10 cellular contexts compared by ENCODE assay signal in the genomic region with DNA sequence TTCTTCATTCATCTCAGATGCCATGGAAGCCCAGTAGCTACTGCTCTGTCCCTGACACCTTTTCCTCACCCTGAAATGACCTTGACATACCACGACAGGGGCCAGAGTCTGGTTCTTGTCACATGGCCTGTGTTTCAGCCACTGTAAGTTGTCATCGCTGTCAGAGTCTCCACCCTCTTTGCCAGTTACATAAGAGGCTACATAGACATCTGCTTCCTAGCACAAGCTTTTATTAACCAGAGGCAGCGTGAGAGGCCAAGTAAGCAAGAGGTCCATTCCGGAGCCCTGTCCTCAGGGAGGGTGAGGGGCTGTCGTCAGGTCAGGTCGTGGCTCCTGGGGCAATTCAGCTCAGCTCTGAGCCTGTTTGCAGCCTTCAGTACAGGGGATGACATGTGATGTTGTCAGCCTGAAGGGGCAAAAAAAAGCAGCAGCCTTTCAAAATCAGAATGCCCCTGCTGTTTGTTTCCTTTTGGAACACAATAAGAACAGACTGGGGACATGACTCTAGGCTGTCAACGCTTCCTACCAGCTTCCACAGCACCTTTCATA.
DNase-seq lines count a peak whose midpoint lies in the region; ATAC-seq and TF ChIP-seq lines count a peak whose summit lies in the region.
"Had no signal": no experiment of that assay in that cellular context is flagged by ENCODE, and none has a peak within 500 bp of the region (broad histone marks: within the 10 kb centered on the region; RNA-seq: fewer than 3 reads in every experiment).

No MANE protein-coding gene starts in this region.

- peaks cover 0 to 19% (median 9%) of the 10 kb centered on the region in 4 donors for H3K4me1 ChIP-seq in transverse colon

- H3K36me3 ChIP-seq in transverse colon: no peaks in the 10 kb centered on the region

- POLR2A ChIA-PET in WTC11 (lab: Charles Lee): interaction anchor here (0.6 kb wide), 1 partner anchor 72 kb away, joined by 3 read pairs; no protein-coding TSS in a partner anchor

- peaks cover 33% of the 10 kb centered on the region for H3K4me1 Mint-ChIP-seq in WTC11

- no peaks in the 10 kb centered on the region for H3K27me3 ChIP-seq in transverse colon

- intact Hi-C loops in Right ventricle myocardium inferior (cut with DNase I) (loop anchor here (2.0 kb wide), 3 partner anchors 29 to 65 kb away; no protein-coding TSS in a partner anchor), transverse colon (cut with DNase I; ENCODE audit: low total_unique reads) (loop anchor here (2.0 kb wide), 1 partner anchor 181 kb away; no protein-coding TSS in a partner anchor)

- ATAC-seq in WTC11 (peak; percentile 83), Right ventricle myocardium inferior (peak; percentile 98), GM18519 (IDR thresholded peaks at IDR 0.05; ENCODE audit: low FRiP score, unreplicated experiment) (no peak)
- ATAC-seq: stimulated activated naive B cell treated with anti-CD40 and anti-IgM and Interleukin-4, amounts not matched to agents 10 μg/mL and 1 μg/mL and 100 μg/mL, for 72 hours had no signal

- CTCF ChIA-PET in WTC11 (lab: Charles Lee): interaction anchor here (1.8 kb wide), 1 partner anchor 10 kb away, joined by 4 read pairs; no protein-coding TSS in a partner anchor

- H3K4me3 ChIP-seq in transverse colon: no peak overlapping the region

- no peak for TF ChIP-seq POLR2A in transverse colon (IDR thresholded peaks at IDR 0.05)

- in situ Hi-C loops in transverse colon (cut with MboI; ENCODE audit: low pct_ligation_motif_present in 1 of 4, low pct_unique_long_range_greater_than_20kb in 1 of 4, low sequenced_read_pairs in 3 of 4): no loop called here

- peak overlapping the region; percentile 65 to 85 (median 73) for H3K27ac ChIP-seq in transverse colon

- DNase-seq in WTC11 (ENCODE audit: low spot score) (peak; percentile 31), Right ventricle myocardium inferior (ENCODE audit: missing footprints) (peak; percentile 72), midbrain (lab: John Stamatoyannopoulos, UW) (peak; percentile 33), transverse colon (peak; percentile 10), T1000 (lab: John Stamatoyannopoulos, UW) (no peak), H4 (ENCODE audit: low spot score) (no peak), NCI-H2171 (lab: John Stamatoyannopoulos, UW) (no peak)
- DNase-seq: NCI-H2029; stimulated activated naive B cell treated with anti-CD40 and anti-IgM and Interleukin-4, amounts not matched to agents 10 μg/mL and 1 μg/mL and 100 μg/mL, for 72 hours had no signal

- TF ChIP-seq EP300 in transverse colon (IDR thresholded peaks at IDR 0.05; ENCODE audit: low read depth): no peak

- TF ChIP-seq CTCF in WTC11 (IDR thresholded peaks at IDR 0.05) (no peak), transverse colon (IDR thresholded peaks at IDR 0.05) (no peak)

- H3K9me3 ChIP-seq in transverse colon: no peaks in the 10 kb centered on the region

- H3K27ac Mint-ChIP-seq in WTC11: no peak overlapping the region
- H3K27ac Mint-ChIP-seq: stimulated activated naive B cell treated with anti-CD40 and anti-IgM and Interleukin-4, amounts not matched to agents 10 μg/mL and 1 μg/mL and 100 μg/mL, for 72 hours had no signal

- H3K4me3 Mint-ChIP-seq in WTC11: no peak overlapping the region; the same call in 1 of the 2 replicates
- H3K4me3 Mint-ChIP-seq: stimulated activated naive B cell treated with anti-CD40 and anti-IgM and Interleukin-4, amounts not matched to agents 10 μg/mL and 1 μg/mL and 100 μg/mL, for 72 hours had no signal

- peaks cover 7% of the 10 kb centered on the region; the same call in 1 of the 2 replicates for H3K9me3 Mint-ChIP-seq in WTC11
- H3K9me3 Mint-ChIP-seq: stimulated activated naive B cell treated with anti-CD40 and anti-IgM and Interleukin-4, amounts not matched to agents 10 μg/mL and 1 μg/mL and 100 μg/mL, for 72 hours had no signal

- peaks cover 100% of the 10 kb centered on the region for H3K27me3 Mint-ChIP-seq in WTC11 (ENCODE audit: low read depth)
- H3K27me3 Mint-ChIP-seq: stimulated activated naive B cell treated with anti-CD40 and anti-IgM and Interleukin-4, amounts not matched to agents 10 μg/mL and 1 μg/mL and 100 μg/mL, for 72 hours had no signal

- H3K36me3 Mint-ChIP-seq in WTC11: no peaks in the 10 kb centered on the region

- 55 to 63% methylated on average over 3 to 7 of the region's 7 CpGs for WGBS in transverse colon (ENCODE audit: low coverage in 1 of 2), 2 donors

TF ChIP-seq in WTC11, 78 proteins besides CTCF, POLR2A, EP300 and RAD21:
- TF ChIP-seq, protein P1, sequence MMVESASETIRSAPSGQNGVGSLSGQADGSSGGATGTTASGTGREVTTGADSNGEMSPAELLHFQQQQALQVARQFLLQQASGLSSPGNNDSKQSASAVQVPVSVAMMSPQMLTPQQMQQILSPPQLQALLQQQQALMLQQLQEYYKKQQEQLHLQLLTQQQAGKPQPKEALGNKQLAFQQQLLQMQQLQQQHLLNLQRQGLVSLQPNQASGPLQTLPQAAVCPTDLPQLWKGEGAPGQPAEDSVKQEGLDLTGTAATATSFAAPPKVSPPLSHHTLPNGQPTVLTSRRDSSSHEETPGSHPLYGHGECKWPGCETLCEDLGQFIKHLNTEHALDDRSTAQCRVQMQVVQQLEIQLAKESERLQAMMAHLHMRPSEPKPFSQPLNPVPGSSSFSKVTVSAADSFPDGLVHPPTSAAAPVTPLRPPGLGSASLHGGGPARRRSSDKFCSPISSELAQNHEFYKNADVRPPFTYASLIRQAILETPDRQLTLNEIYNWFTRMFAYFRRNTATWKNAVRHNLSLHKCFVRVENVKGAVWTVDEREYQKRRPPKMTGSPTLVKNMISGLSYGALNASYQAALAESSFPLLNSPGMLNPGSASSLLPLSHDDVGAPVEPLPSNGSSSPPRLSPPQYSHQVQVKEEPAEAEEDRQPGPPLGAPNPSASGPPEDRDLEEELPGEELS (CRISPR knock-in tag; IDR thresholded peaks at IDR 0.05): peak; percentile 79; the same call in 1 of the 2 replicates
- 0 out of 2 replicates have a peak, but pooled peaks have one; percentile 40 for TF ChIP-seq FOXK1 (CRISPR knock-in tag; IDR thresholded peaks at IDR 0.05)
- no peak for TF ChIP-seq ZNF671 (CRISPR knock-in tag; IDR thresholded peaks at IDR 0.05)
- TF ChIP-seq MYBL2 (CRISPR knock-in tag; IDR thresholded peaks at IDR 0.05): no peak
- no peak for TF ChIP-seq TCF7 (CRISPR knock-in tag; IDR thresholded peaks at IDR 0.05; ENCODE audit: low read depth)
- no peak for TF ChIP-seq SOX15 (CRISPR knock-in tag; IDR thresholded peaks at IDR 0.05)

Comparison
In these comparisons a context has a peak if more than half of its experiments do, and no peak if none do; other contexts are left out.
1. DNase-seq: peak in WTC11 (single experiment), Right ventricle myocardium inferior (single experiment), midbrain (single experiment) and transverse colon (single experiment); none in T1000 (single experiment), H4 (single experiment) and NCI-H2171 (single experiment).